ENCODE assay signal across 10 cellular contexts in genomic region chr4:24978291-24979072, GRCh38. TPM values are rescaled to one million over a fixed set of nuclear protein-coding genes. Genes with fewer than 3 reads are reported as not detected.
DNase-seq lines count a peak whose midpoint lies in the region; ATAC-seq and TF ChIP-seq lines count a peak whose summit lies in the region.
"Had no signal": no experiment of that assay in that cellular context is flagged by ENCODE, and none has a peak within 500 bp of the region (broad histone marks: within the 10 kb centered on the region; RNA-seq: fewer than 3 reads in every experiment).

No MANE protein-coding gene starts in this region.

- TF ChIP-seq CTCF in AG10803 (conservative IDR thresholded peaks at IDR 0.05; ENCODE audit: low read length), result no peak
- no peak for TF ChIP-seq CTCF in esophagus squamous epithelium (IDR thresholded peaks at IDR 0.05)
- no peak for TF ChIP-seq CTCF in omental fat pad (IDR thresholded peaks at IDR 0.05)

- peaks cover 0 to 28% (median 9%) of the 10 kb centered on the region in 3 donors for H3K4me1 ChIP-seq in esophagus squamous epithelium

- no peak overlapping the region for H3K4me3 ChIP-seq in AG10803 (ENCODE audit: low read length)
- no peak overlapping the region for H3K4me3 ChIP-seq in MG63
- no peak overlapping the region for H3K4me3 ChIP-seq in esophagus squamous epithelium
- H3K4me3 ChIP-seq: vagina had no signal

- peak overlapping the region in 3 of 4 donors; percentile 38 to 87 (median 66) for H3K27ac ChIP-seq in esophagus squamous epithelium
- H3K27ac ChIP-seq: vagina had no signal

- H3K36me3 ChIP-seq in MG63 (no peaks in the 10 kb centered on the region), esophagus squamous epithelium (no peaks in the 10 kb centered on the region)
- H3K36me3 ChIP-seq: vagina had no signal

- intact Hi-C loops in esophagus squamous epithelium (cut with DNase I), result no loop called here

- ATAC-seq in omental fat pad (ENCODE audit: low FRiP score) (peak; percentile 31), HG03342 (IDR thresholded peaks at IDR 0.05; ENCODE audit: unreplicated experiment) (no peak), GM18502 (IDR thresholded peaks at IDR 0.05; ENCODE audit: poor library complexity, unreplicated experiment) (no peak), HG02852 (IDR thresholded peaks at IDR 0.05; ENCODE audit: unreplicated experiment) (no peak)

- WGBS in esophagus squamous epithelium, 2 donors, result 66 to 79% methylated on average over 8 to 9 of the region's 9 CpGs

- TF ChIP-seq POLR2A in esophagus squamous epithelium (IDR thresholded peaks at IDR 0.05), result no peak

- DNase-seq in AG10803 (ENCODE audit: low read depth) (peak; percentile 18), MG63 (peak; percentile 11), esophagus squamous epithelium (lab: John Stamatoyannopoulos, UW) (no peak), omental fat pad (ENCODE audit: low spot score) (no peak), globus pallidus (ENCODE audit: low spot score) (no peak)
- DNase-seq: activated naive CD8-positive, alpha-beta T cell treated with anti-CD3 and anti-CD28 coated beads, Interleukin-2, amount 10 ng/mL, durations not matched to agents 7 days and 5 days had no signal

- no peaks in the 10 kb centered on the region for H3K27me3 ChIP-seq in MG63
- peaks cover 0 to 16% (median 0%) of the 10 kb centered on the region in 4 donors for H3K27me3 ChIP-seq in esophagus squamous epithelium
- H3K27me3 ChIP-seq: vagina had no signal

- H3K9me3 ChIP-seq in MG63 (no peaks in the 10 kb centered on the region), esophagus squamous epithelium (no peaks in the 10 kb centered on the region)
- H3K9me3 ChIP-seq: vagina had no signal

RNA-seq across cellular contexts. Expression of gene LGI2, which starts 52.3 kb away (rescaled TPM):
- total RNA-seq in MG63 (2014; rRNA removed; shearing (Covaris generic); ENCODE audit: low replicate concordance), result 0.10 and 0.30 TPM in 2 replicates
- 1 to 10 TPM in 1 of 4 donors, under 1 TPM in 2, not detected in 1; 0.04 to 3.8 (median 0.57) TPM for total RNA-seq in esophagus squamous epithelium
- total RNA-seq in omental fat pad, result 1 to 10 TPM; 2.8 to 6.4 (median 5.4) TPM
- total RNA-seq: activated naive CD8-positive, alpha-beta T cell treated with anti-CD3 and anti-CD28 coated beads, Interleukin-2, amount 10 ng/mL, durations not matched to agents 7 days and 5 days had no signal

Comparison
In these comparisons a context has a peak if more than half of its experiments do, and no peak if none do; other contexts are left out.
1. DNase-seq: peak in AG10803 (single experiment) and MG63 (single experiment); none in esophagus squamous epithelium (single experiment), omental fat pad (single experiment) and globus pallidus (single experiment).